In the genomic region with DNA sequence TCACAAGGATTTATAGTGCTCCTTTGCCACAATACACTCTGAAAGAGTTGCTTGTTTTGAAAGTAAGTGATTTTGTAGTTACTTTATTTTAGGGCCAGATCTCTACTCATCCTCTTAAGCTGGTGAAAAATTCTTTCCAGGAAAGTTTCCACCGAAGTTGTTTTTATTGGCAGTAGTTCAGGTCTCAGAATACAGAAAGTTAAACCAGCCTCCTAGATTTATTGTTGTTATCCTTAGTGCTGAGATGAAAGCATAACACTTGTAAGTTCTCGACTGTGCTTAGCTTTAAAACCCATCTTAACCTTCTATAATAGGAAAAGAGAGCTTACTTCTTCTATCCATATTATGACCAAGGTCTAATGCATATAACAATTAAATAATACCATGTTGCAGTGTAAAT, we compare ENCODE assay signal across 12 cellular contexts. TPM values are rescaled to one million over a fixed set of nuclear protein-coding genes. Genes with fewer than 3 reads are reported as not detected.
A peak's percentile ranks its signal among the peaks of the same experiment; 100 is the strongest.
DNase-seq lines count a peak whose midpoint lies in the region; ATAC-seq and TF ChIP-seq lines count a peak whose summit lies in the region.
"Had no signal": no experiment of that assay in that cellular context is flagged by ENCODE, and none has a peak within 500 bp of the region (broad histone marks: within the 10 kb centered on the region; RNA-seq: fewer than 3 reads in every experiment).

No MANE protein-coding gene starts in this region.

- H3K27ac ChIP-seq in heart right ventricle = peak overlapping the region in 1 of 10 donors; percentile 53
- no peak overlapping the region for H3K27ac ChIP-seq in left ventricle myocardium inferior (replicated peaks)
- no peak overlapping the region for H3K27ac ChIP-seq in brain microvascular endothelial cell
- H3K27ac ChIP-seq in left lung = peak overlapping the region; percentile 21 to 33
- peak overlapping the region; percentile 53 to 75 for H3K27ac ChIP-seq in uterus

- peaks cover 0 to 36% (median 7%) of the 10 kb centered on the region in 9 donors for H3K36me3 ChIP-seq in heart right ventricle
- no peaks in the 10 kb centered on the region for H3K36me3 ChIP-seq in left ventricle myocardium inferior
- H3K36me3 ChIP-seq in brain microvascular endothelial cell (replicated peaks) = no peaks in the 10 kb centered on the region
- H3K36me3 ChIP-seq in left lung = peaks cover 0 to 12% of the 10 kb centered on the region in 2 donors
- no peaks in the 10 kb centered on the region for H3K36me3 ChIP-seq in uterus

- no peak overlapping the region for H3K4me3 ChIP-seq in heart right ventricle
- H3K4me3 ChIP-seq in left ventricle myocardium inferior = no peak overlapping the region
- H3K4me3 ChIP-seq in brain microvascular endothelial cell (ENCODE audit: low read depth, low read length) = no peak overlapping the region
- H3K4me3 ChIP-seq in left lung = no peak overlapping the region
- H3K4me3 ChIP-seq in uterus = no peak overlapping the region
- H3K4me3 ChIP-seq: heart left ventricle had no signal

- intact Hi-C loops in heart right ventricle (cut with DNase I) = loop anchor here in 1 of 10 donors (10.0 kb wide), 1 partner anchor 90 kb away; no protein-coding TSS in a partner anchor
- intact Hi-C loops in left ventricle myocardium inferior (cut with micrococcal nuclease) = no loop called here
- intact Hi-C loops in left lung (cut with DNase I) = no loop called here
- intact Hi-C loops in uterus (cut with DNase I; ENCODE audit: low total_unique reads) = no loop called here

- no peaks in the 10 kb centered on the region for H3K27me3 ChIP-seq in heart right ventricle
- H3K27me3 ChIP-seq in left ventricle myocardium inferior (ENCODE audit: low read depth) = no peaks in the 10 kb centered on the region
- H3K27me3 ChIP-seq in brain microvascular endothelial cell (replicated peaks) = no peaks in the 10 kb centered on the region
- no peaks in the 10 kb centered on the region for H3K27me3 ChIP-seq in left lung
- no peaks in the 10 kb centered on the region for H3K27me3 ChIP-seq in uterus
- H3K27me3 ChIP-seq: heart left ventricle had no signal

- DNase-seq in heart right ventricle = peak in 1 of 2 donors; percentile 10
- no peak for DNase-seq in left ventricle myocardium inferior
- peak; percentile 55 for DNase-seq in brain microvascular endothelial cell
- no peak for DNase-seq in left lung
- DNase-seq in uterus = no peak
- DNase-seq in NAMALWA (ENCODE audit: low spot score) = no peak
- no peak for DNase-seq in activated naive CD4-positive, alpha-beta T cell treated with Interleukin-2 at 50 U/mL for 16 hours
- DNase-seq: caudate nucleus; heart left ventricle; NCI-H2029; stimulated activated CD4-positive, alpha-beta T cell treated with anti-CD3 and anti-CD28 coated beads, Interleukin-15, amount 100 ng/mL, for 24 hours had no signal

- H3K4me1 ChIP-seq in heart right ventricle (peaks cover 3 to 49% (median 31%) of the 10 kb centered on the region in 9 donors), left ventricle myocardium inferior (peaks cover 44% of the 10 kb centered on the region), left lung (peaks cover 13 to 49% of the 10 kb centered on the region in 2 donors), uterus (peaks cover 9 to 15% of the 10 kb centered on the region in 2 donors)

- TF ChIP-seq POLR2A in uterus (IDR thresholded peaks at IDR 0.05) = no peak

- in situ Hi-C loops in brain microvascular endothelial cell (cut with HindIII; ENCODE audit: low pct_ligation_motif_present, low sequenced_read_pairs) = no loop called here

- 8 to 15% methylated on average over 2 of the region's 2 CpGs for WGBS in heart right ventricle, 2 donors

- H3K9me3 ChIP-seq in heart right ventricle (no peaks in the 10 kb centered on the region), left ventricle myocardium inferior (replicated peaks) (no peaks in the 10 kb centered on the region), left lung (no peaks in the 10 kb centered on the region), uterus (no peaks in the 10 kb centered on the region)
- H3K9me3 ChIP-seq: heart left ventricle had no signal

- ATAC-seq in heart right ventricle = peak in 5 of 8 donors; percentile 25 to 73 (median 47)
- ATAC-seq in left lung = peak; percentile 77
- ATAC-seq in GM21529 (IDR thresholded peaks at IDR 0.05; ENCODE audit: unreplicated experiment) = no peak

- TF ChIP-seq CTCF in heart right ventricle (IDR thresholded peaks at IDR 0.05) = no peak
- no peak for TF ChIP-seq CTCF in left ventricle myocardium inferior (IDR thresholded peaks at IDR 0.05; ENCODE audit: borderline replicate concordance)
- TF ChIP-seq CTCF in brain microvascular endothelial cell (IDR thresholded peaks at IDR 0.05; ENCODE audit: low read depth, low read length, missing control alignments) = no peak
- TF ChIP-seq CTCF in left lung (IDR thresholded peaks at IDR 0.05) = no peak
- no peak for TF ChIP-seq CTCF in uterus (IDR thresholded peaks at IDR 0.05)

RNA-seq across cellular contexts. Expression of a gene that starts 5.5 kb away (rescaled TPM):
- 10 to 100 TPM; 23.8 to 33.2 (median 28.5) TPM for total RNA-seq in heart right ventricle
- 10 to 100 TPM in 1 of 2 donors, 1 to 10 TPM in 1; 6.6 to 14.7 TPM for polyA plus RNA-seq in heart right ventricle
- total RNA-seq in left ventricle myocardium inferior = 30.6 TPM
- 10 to 100 TPM; 37.5 to 40.5 TPM for total RNA-seq in left lung
- total RNA-seq in uterus = 10 to 100 TPM; 13.8 to 37.8 (median 28.4) TPM

RNA-seq across cellular contexts. Expression of a gene that starts 5.9 kb away (rescaled TPM):
- total RNA-seq in heart right ventricle = 10 to 100 TPM; 25.5 to 50.0 (median 40.1) TPM
- polyA plus RNA-seq in heart right ventricle = 10 to 100 TPM; 13.0 to 38.8 TPM
- total RNA-seq in left ventricle myocardium inferior = 41.3 TPM
- total RNA-seq in left lung = 10 to 100 TPM; 60.3 to 68.6 TPM
- total RNA-seq in uterus = 10 to 100 TPM; 12.6 to 41.1 (median 19.0) TPM

Comparison
In these comparisons a context has a peak if more than half of its experiments do, and no peak if none do; other contexts are left out.
1. H3K27ac ChIP-seq: peak in left lung (2 of 2) and uterus (2 of 2); none in left ventricle myocardium inferior (single experiment) and brain microvascular endothelial cell (single experiment).